1 cellular context compared by ENCODE assay signal in the genomic region with DNA sequence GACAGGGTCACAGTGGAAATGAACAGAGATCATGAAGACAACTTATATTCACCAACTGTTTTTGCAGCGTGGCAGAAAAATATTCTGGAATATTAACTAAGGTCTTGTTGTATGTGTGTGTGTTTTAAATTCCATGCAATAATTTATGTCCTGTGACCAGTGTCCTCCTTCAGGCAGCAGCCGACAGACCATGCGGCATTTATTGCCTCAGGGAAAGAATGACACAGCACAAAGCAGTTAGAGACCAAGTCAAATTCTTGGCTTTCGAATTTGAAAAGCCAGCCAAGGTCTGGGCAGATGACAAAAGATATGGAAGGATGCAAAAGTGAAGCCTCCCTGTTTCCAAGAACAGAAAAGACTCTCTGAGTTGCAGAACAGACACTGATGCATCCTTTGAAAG.
TF ChIP-seq lines count a peak whose summit lies in the region.

No MANE protein-coding gene starts in this region.

TF ChIP-seq in K562, 482 proteins besides CTCF, POLR2A, EP300 and RAD21 (continued from another document):
- TF ChIP-seq C11orf30 (IDR thresholded peaks at IDR 0.05; ENCODE audit: low read depth) (peak; percentile 77), MAFF (IDR thresholded peaks at IDR 0.05; ENCODE audit: low read length) (peak; percentile 50), NONO (IDR thresholded peaks at IDR 0.05; ENCODE audit: low read depth in 2 of 2, low read length in 1 of 2) (no peak), ZNF507 (tag; conservative IDR thresholded peaks at IDR 0.05) (no peak), ZFP36 (IDR thresholded peaks at IDR 0.05; ENCODE audit: low read depth, low read length, partially characterized antibody) (peak; percentile 50)
